Comparison of ENCODE assay signal across 16 cellular contexts in the genomic region with DNA sequence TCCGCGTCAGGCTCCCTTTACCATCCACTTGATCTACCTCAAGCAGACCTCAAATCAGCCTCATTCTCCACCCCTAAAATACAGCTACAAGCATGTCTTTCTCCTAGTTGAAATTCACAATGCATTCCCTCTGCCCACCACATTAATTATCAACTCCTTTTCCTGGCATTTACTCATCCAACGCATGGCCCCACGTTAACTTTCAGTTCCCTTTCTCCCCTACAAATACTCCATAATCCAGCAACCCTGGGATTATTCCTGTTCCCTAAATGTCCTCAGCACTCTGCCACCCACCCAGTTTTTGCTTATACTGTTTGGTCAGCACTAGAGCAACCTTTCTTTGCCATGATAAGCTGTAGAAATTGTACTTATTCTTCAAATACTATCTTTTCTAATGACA. TPM values are rescaled to one million over a fixed set of nuclear protein-coding genes. Genes with fewer than 3 reads are reported as not detected.
DNase-seq lines count a peak whose midpoint lies in the region; ATAC-seq and TF ChIP-seq lines count a peak whose summit lies in the region.
"Had no signal": no experiment of that assay in that cellular context is flagged by ENCODE, and none has a peak within 500 bp of the region (broad histone marks: within the 10 kb centered on the region; RNA-seq: fewer than 3 reads in every experiment).

No MANE protein-coding gene starts in this region.

- H3K4me3 ChIP-seq in HEK293 (ENCODE audit: low read depth, low read length) (no peak overlapping the region), Panc1 (ENCODE audit: low read depth in 2 of 2, low read length in 2 of 2) (no peak overlapping the region), psoas muscle (no peak overlapping the region)

- H3K4me3 Mint-ChIP-seq in activated T-helper 1 cell treated with anti-CD3 and anti-CD28 coated beads, Interleukin-12 subunit alpha, Interleukin-12 subunit beta, Interleukin-2, Interleukin-4 antibody, amounts not matched to agents 30 ng/mL and 10 ng/mL and 1 ng/mL, durations not matched to agents 14 hours and 24 hours and 36 hours: no peak overlapping the region
- H3K4me3 Mint-ChIP-seq: CD4-positive, CD25-positive, alpha-beta regulatory T cell had no signal

- ATAC-seq in Panc1 (no peak), psoas muscle (no peak), HG02623 (IDR thresholded peaks at IDR 0.05; ENCODE audit: unreplicated experiment) (no peak)

- intact Hi-C loops in Panc1 (cut with micrococcal nuclease; ENCODE audit: unreplicated experiment): loop anchor here (10.0 kb wide), 1 partner anchor 158 kb away; no protein-coding TSS in a partner anchor
- intact Hi-C loops in activated T-helper 1 cell treated with anti-CD3 and anti-CD28 coated beads, Interleukin-12 subunit alpha, Interleukin-12 subunit beta, Interleukin-2, Interleukin-4 antibody, amounts not matched to agents 30 ng/mL and 10 ng/mL and 1 ng/mL, durations not matched to agents 14 hours and 24 hours and 36 hours (cut with micrococcal nuclease): no loop called here
- intact Hi-C loops in psoas muscle (cut with DNase I): no loop called here

- POLR2A ChIA-PET in HEK293 (lab: Yijun Ruan, JAX) (interaction anchor here (2.6 kb wide), 1 partner anchor 21 kb away, joined by 10 read pairs; a partner anchor contains a TSS), Panc1 (lab: Charles Lee) (interaction anchor here (1.0 kb wide), 1 partner anchor 10 kb away, joined by 4 read pairs; no protein-coding TSS in a partner anchor)

- peaks cover 44% of the 10 kb centered on the region for H3K4me1 Mint-ChIP-seq in activated T-helper 1 cell treated with anti-CD3 and anti-CD28 coated beads, Interleukin-12 subunit alpha, Interleukin-12 subunit beta, Interleukin-2, Interleukin-4 antibody, amounts not matched to agents 30 ng/mL and 10 ng/mL and 1 ng/mL, durations not matched to agents 14 hours and 24 hours and 36 hours (ENCODE audit: low read depth)

- WGBS in psoas muscle, 3 donors: 70 to 87% (median 71%) methylated on average over 4 of the region's 4 CpGs

- in situ Hi-C loops in ACHN (cut with HindIII; ENCODE audit: low pct_ligation_motif_present, low pct_unique_long_range_greater_than_20kb, low sequenced_read_pairs) (no loop called here), Panc1 (cut with HindIII; ENCODE audit: low pct_unique_long_range_greater_than_20kb, low sequenced_read_pairs) (no loop called here)

- H3K27me3 ChIP-seq in Panc1 (ENCODE audit: control insufficient read depth, insufficient read depth, low read length) (no peaks in the 10 kb centered on the region), psoas muscle (ENCODE audit: insufficient read depth in 3 of 3, low read length in 2 of 3) (peaks cover 0 to 12% (median 0%) of the 10 kb centered on the region in 3 donors)

- no peaks in the 10 kb centered on the region for H3K9me3 Mint-ChIP-seq in activated T-helper 1 cell treated with anti-CD3 and anti-CD28 coated beads, Interleukin-12 subunit alpha, Interleukin-12 subunit beta, Interleukin-2, Interleukin-4 antibody, amounts not matched to agents 30 ng/mL and 10 ng/mL and 1 ng/mL, durations not matched to agents 14 hours and 24 hours and 36 hours
- H3K9me3 Mint-ChIP-seq: CD4-positive, CD25-positive, alpha-beta regulatory T cell had no signal

- H3K27ac ChIP-seq in HEK293 (ENCODE audit: extremely low read depth, low read depth, low read length) (no peak overlapping the region), Panc1 (ENCODE audit: low read length) (peak overlapping the region; percentile 87), psoas muscle (no peak overlapping the region)

- H3K36me3 ChIP-seq in HEK293 (ENCODE audit: control insufficient read depth in 2 of 2, insufficient read depth in 1 of 2, low read length in 2 of 2) (no peaks in the 10 kb centered on the region), Panc1 (ENCODE audit: control insufficient read depth, insufficient read depth, low read length) (no peaks in the 10 kb centered on the region), psoas muscle (ENCODE audit: insufficient read depth in 1 of 2, low read depth in 1 of 2) (no peaks in the 10 kb centered on the region)

- H3K9me3 ChIP-seq in HEK293 (ENCODE audit: control insufficient read depth, insufficient read depth, low read depth, low read length): no peaks in the 10 kb centered on the region
- H3K9me3 ChIP-seq in Panc1 (ENCODE audit: control insufficient read depth, insufficient read depth, low read depth, low read length): no peaks in the 10 kb centered on the region; the same call in 1 of the 2 replicates
- no peaks in the 10 kb centered on the region for H3K9me3 ChIP-seq in psoas muscle

- TF ChIP-seq CTCF in HEK293 (tag by site-specific recombination; IDR thresholded peaks at IDR 0.05): no peak
- TF ChIP-seq CTCF in Panc1 (IDR thresholded peaks at IDR 0.05): no peak
- no peak for TF ChIP-seq CTCF in psoas muscle (IDR thresholded peaks at IDR 0.05)

- H3K4me1 ChIP-seq in HEK293 (ENCODE audit: control insufficient read depth, insufficient read depth, low read length) (peaks cover 8% of the 10 kb centered on the region), Panc1 (ENCODE audit: control insufficient read depth, insufficient read depth, low read length) (peaks cover 31% of the 10 kb centered on the region), psoas muscle (no peaks in the 10 kb centered on the region)

- H3K27ac Mint-ChIP-seq in activated T-helper 1 cell treated with anti-CD3 and anti-CD28 coated beads, Interleukin-12 subunit alpha, Interleukin-12 subunit beta, Interleukin-2, Interleukin-4 antibody, amounts not matched to agents 30 ng/mL and 10 ng/mL and 1 ng/mL, durations not matched to agents 14 hours and 24 hours and 36 hours: no peak overlapping the region

- DNase-seq in ACHN (peak; percentile 46), Panc1 (ENCODE audit: low read depth, low spot score) (no peak), kidney glomerular epithelial cell (lab: John Stamatoyannopoulos, UW) (peak; percentile 21), psoas muscle (no peak), NCI-H1092 treated with DMSO at 0.1 percent for 48 hours (lab: John Stamatoyannopoulos, UW) (no peak)
- no peak for DNase-seq in activated T-helper 1 cell treated with anti-CD3 and anti-CD28 coated beads, Interleukin-12 subunit alpha, Interleukin-12 subunit beta, Interleukin-2, Interleukin-4 antibody, amounts not matched to agents 30 ng/mL and 10 ng/mL and 1 ng/mL, durations not matched to agents 14 hours and 24 hours and 36 hours (ENCODE audit: low spot score)
- DNase-seq: CD4-positive, CD25-positive, alpha-beta regulatory T cell; DMS79 treated with DMSO at 0.1 percent for 48 hours; Kasumi-1; NCI-H1048; NCI-H1694 treated with DMSO at 0.1 percent for 48 hours; NCI-H446 treated with DMSO at 0.1 percent for 48 hours; NCI-H748 treated with DMSO at 0.1 percent for 48 hours; SHP77 treated with DMSO at 0.1 percent for 48 hours had no signal

- H3K36me3 Mint-ChIP-seq in activated T-helper 1 cell treated with anti-CD3 and anti-CD28 coated beads, Interleukin-12 subunit alpha, Interleukin-12 subunit beta, Interleukin-2, Interleukin-4 antibody, amounts not matched to agents 30 ng/mL and 10 ng/mL and 1 ng/mL, durations not matched to agents 14 hours and 24 hours and 36 hours (ENCODE audit: low read depth): peaks cover 34% of the 10 kb centered on the region

- peaks cover 9% of the 10 kb centered on the region for H3K27me3 Mint-ChIP-seq in activated T-helper 1 cell treated with anti-CD3 and anti-CD28 coated beads, Interleukin-12 subunit alpha, Interleukin-12 subunit beta, Interleukin-2, Interleukin-4 antibody, amounts not matched to agents 30 ng/mL and 10 ng/mL and 1 ng/mL, durations not matched to agents 14 hours and 24 hours and 36 hours (ENCODE audit: insufficient read depth)
- H3K27me3 Mint-ChIP-seq: CD4-positive, CD25-positive, alpha-beta regulatory T cell had no signal

- no TSS peak for BruUV-seq in Panc1 (replicated peaks; lab: Mats Ljungman, UMichigan)

- CTCF ChIA-PET in HEK293 (lab: Yijun Ruan, JAX) (interaction anchor here (0.5 kb wide), 1 partner anchor 394 kb away, joined by 4 read pairs; no protein-coding TSS in a partner anchor), Panc1 (lab: Charles Lee) (no interaction called here)

TF ChIP-seq in HEK293, 187 proteins besides CTCF, POLR2A, EP300 and RAD21:
- TF ChIP-seq HOXA7 (CRISPR knock-in tag; IDR thresholded peaks at IDR 0.05; ENCODE audit: borderline replicate concordance): no peak
- TF ChIP-seq, protein P1, sequence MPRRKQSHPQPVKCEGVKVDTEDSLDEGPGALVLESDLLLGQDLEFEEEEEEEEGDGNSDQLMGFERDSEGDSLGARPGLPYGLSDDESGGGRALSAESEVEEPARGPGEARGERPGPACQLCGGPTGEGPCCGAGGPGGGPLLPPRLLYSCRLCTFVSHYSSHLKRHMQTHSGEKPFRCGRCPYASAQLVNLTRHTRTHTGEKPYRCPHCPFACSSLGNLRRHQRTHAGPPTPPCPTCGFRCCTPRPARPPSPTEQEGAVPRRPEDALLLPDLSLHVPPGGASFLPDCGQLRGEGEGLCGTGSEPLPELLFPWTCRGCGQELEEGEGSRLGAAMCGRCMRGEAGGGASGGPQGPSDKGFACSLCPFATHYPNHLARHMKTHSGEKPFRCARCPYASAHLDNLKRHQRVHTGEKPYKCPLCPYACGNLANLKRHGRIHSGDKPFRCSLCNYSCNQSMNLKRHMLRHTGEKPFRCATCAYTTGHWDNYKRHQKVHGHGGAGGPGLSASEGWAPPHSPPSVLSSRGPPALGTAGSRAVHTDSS (tag by site-specific recombination; IDR thresholded peaks at IDR 0.05): no peak
- TF ChIP-seq EGR2 (tag by site-specific recombination; IDR thresholded peaks at IDR 0.05; ENCODE audit: low read depth): peak; percentile 23; the same call in 1 of the 2 replicates
- TF ChIP-seq ZNF701 (tag by site-specific recombination; IDR thresholded peaks at IDR 0.05): no peak
- TF ChIP-seq ZFHX2 (tag by site-specific recombination; conservative IDR thresholded peaks at IDR 0.05): peak; percentile 38; the same call in 1 of the 2 replicates
- no peak for TF ChIP-seq ZBTB1 (tag by site-specific recombination; IDR thresholded peaks at IDR 0.05)
TF ChIP-seq in HEK293: peak in this region for 2.

RNA-seq across cellular contexts. Expression of a gene that starts 5.7 kb away (rescaled TPM):
- total RNA-seq in Panc1 (2021; ENCODE audit: unreplicated experiment): 3,436 TPM
- 3,712 TPM for polyA plus RNA-seq in Panc1 (2012; ENCODE audit: insufficient read length)
- 192 and 193 TPM in 2 replicates for total RNA-seq in activated T-helper 1 cell treated with anti-CD3 and anti-CD28 coated beads, Interleukin-12 subunit alpha, Interleukin-12 subunit beta, Interleukin-2, Interleukin-4 antibody, amounts not matched to agents 30 ng/mL and 10 ng/mL and 1 ng/mL, durations not matched to agents 14 hours and 24 hours and 36 hours
- total RNA-seq in psoas muscle: 100 to 1,000 TPM; 166 to 315 (median 198) TPM
- polyA plus RNA-seq in psoas muscle: 100 to 1,000 TPM; 126 to 443 (median 175) TPM

RNA-seq across cellular contexts. Expression of a gene that starts 20.9 kb away (rescaled TPM):
- 7.6 TPM for total RNA-seq in Panc1 (2021; ENCODE audit: unreplicated experiment)
- polyA plus RNA-seq in Panc1 (2012; ENCODE audit: insufficient read length): 2.4 TPM
- total RNA-seq in activated T-helper 1 cell treated with anti-CD3 and anti-CD28 coated beads, Interleukin-12 subunit alpha, Interleukin-12 subunit beta, Interleukin-2, Interleukin-4 antibody, amounts not matched to agents 30 ng/mL and 10 ng/mL and 1 ng/mL, durations not matched to agents 14 hours and 24 hours and 36 hours: 3.3 and 4.2 TPM in 2 replicates
- total RNA-seq in psoas muscle: 1 to 10 TPM in 3 of 4 donors, under 1 TPM in 1; 0.84 to 2.7 (median 1.9) TPM
- polyA plus RNA-seq in psoas muscle: 1 to 10 TPM in 2 of 3 donors, under 1 TPM in 1; 0.49 to 2.5 (median 2.3) TPM

Comparison
In these comparisons a context has a peak if more than half of its experiments do, and no peak if none do; other contexts are left out.
1. DNase-seq: peak in ACHN (single experiment) and kidney glomerular epithelial cell (single experiment); none in Panc1 (single experiment), activated T-helper 1 cell treated with anti-CD3 and anti-CD28 coated beads, Interleukin-12 subunit alpha, Interleukin-12 subunit beta, Interleukin-2, Interleukin-4 antibody, amounts not matched to agents 30 ng/mL and 10 ng/mL and 1 ng/mL, durations not matched to agents 14 hours and 24 hours and 36 hours (single experiment), psoas muscle (0 of 2) and NCI-H1092 treated with DMSO at 0.1 percent for 48 hours (single experiment).
2. RNA of a gene that starts 5.7 kb away (total RNA-seq): 3,436 TPM in Panc1 (single experiment); 166 to 315 TPM in psoas muscle and 192 to 193 TPM in activated T-helper 1 cell treated with anti-CD3 and anti-CD28 coated beads, Interleukin-12 subunit alpha, Interleukin-12 subunit beta, Interleukin-2, Interleukin-4 antibody, amounts not matched to agents 30 ng/mL and 10 ng/mL and 1 ng/mL, durations not matched to agents 14 hours and 24 hours and 36 hours; every median in the first group is over 10 times any median in the second.